29 cellular contexts compared by ENCODE assay signal in the genomic region with DNA sequence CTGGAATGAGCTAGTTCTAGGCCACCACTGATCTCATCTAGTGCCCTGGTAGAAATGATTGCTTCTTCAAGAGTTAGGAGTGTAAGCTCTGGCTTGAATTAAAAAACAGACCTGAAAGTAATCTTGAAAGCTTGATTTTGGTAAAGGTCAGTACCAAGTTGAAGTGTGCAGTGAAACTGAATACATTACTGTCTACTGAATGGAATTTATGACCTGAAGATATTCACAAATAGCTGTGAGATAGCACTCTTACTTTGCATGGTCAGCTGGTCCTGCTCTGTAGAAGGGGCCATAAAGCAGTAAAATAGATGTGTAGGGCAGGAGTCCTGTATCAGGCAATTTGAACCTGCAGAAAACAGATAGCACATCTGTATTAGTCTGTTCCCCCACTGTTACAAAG.
DNase-seq lines count a peak whose midpoint lies in the region; ATAC-seq, FAIRE-seq and TF ChIP-seq lines count a peak whose summit lies in the region.
"Had no signal": no experiment of that assay in that cellular context is flagged by ENCODE, and none has a peak within 500 bp of the region (broad histone marks: within the 10 kb centered on the region; RNA-seq: fewer than 3 reads in every experiment).

No MANE protein-coding gene starts in this region.

- peak; percentile 51 for FAIRE-seq in GM12891 (lab: Jason Lieb, UNC)
- FAIRE-seq: colon, D721Med, H1 had no signal

- ATAC-seq in GM19023 (IDR thresholded peaks at IDR 0.05; ENCODE audit: unreplicated experiment) = peak; percentile 56
- peak; percentile 61 for ATAC-seq in HG02798 (IDR thresholded peaks at IDR 0.05; ENCODE audit: poor library complexity, unreplicated experiment)
- ATAC-seq in HG03432 (IDR thresholded peaks at IDR 0.05; ENCODE audit: unreplicated experiment) = peak; percentile 59
- ATAC-seq: left lung; Panc1; stimulated activated effector memory CD8-positive, alpha-beta T cell treated with anti-CD3 and anti-CD28 coated beads, Interleukin-12 subunit alpha, Interleukin-12 subunit beta, amount 100 ng/mL, for 72 hours; T-helper 17 cell; WTC11 had no signal

- no peak overlapping the region for H3K27ac ChIP-seq in RWPE1
- H3K27ac ChIP-seq: brain microvascular endothelial cell, C4-2B, KMS-11, left lung, sigmoid colon, SJCRH30, thyroid gland had no signal

- no peak for TF ChIP-seq POLR2A in GM12891 (IDR thresholded peaks at IDR 0.05; ENCODE audit: low read depth, low read length)

- CTCF ChIA-PET in RWPE1 (lab: Yijun Ruan, JAX) = interaction anchor here (1.3 kb wide), 1 partner anchor 369 kb away, joined by 3 read pairs; no protein-coding TSS in a partner anchor

- POLR2A ChIA-PET in RWPE1 (lab: Yijun Ruan, JAX; ENCODE audit: low non-redundant PET) = no interaction called here

- no peak for TF ChIP-seq CTCF in RWPE1 (conservative IDR thresholded peaks at IDR 0.05; ENCODE audit: low read depth)

- DNase-seq in GM12891 (ENCODE audit: insufficient read length, low spot score) (no peak), T1000 (lab: John Stamatoyannopoulos, UW) (no peak), NCI-H187 (lab: John Stamatoyannopoulos, UW) (no peak), RWPE1 (ENCODE audit: low spot score) (no peak), GOT3 (lab: John Stamatoyannopoulos, UW) (no peak)
- DNase-seq: activated CD4-positive, alpha-beta T cell treated with anti-CD3 and anti-CD28 coated beads, Interleukin-2, amount 50 U/mL, for 4 hours; activated CD8-positive, alpha-beta memory T cell treated with anti-CD3 and anti-CD28 coated beads, Interleukin-2, amount 50 U/mL, for 48 hours; activated effector memory CD4-positive, alpha-beta T cell treated with Interleukin-2 at 50 U/mL for 16 hours; brain microvascular endothelial cell; EL; endodermal cell; glutamatergic neuron; left lung; NCI-H2029 treated with DMSO at 0.1 percent for 48 hours; sigmoid colon; SJCRH30; T-helper 17 cell; thyroid gland had no signal

TF ChIP-seq in GM12891, 5 proteins besides CTCF, POLR2A, EP300 and RAD21:
- no peak for TF ChIP-seq POLR2AphosphoS5 (IDR thresholded peaks at IDR 0.05; ENCODE audit: low read depth, low read length)
